ENCODE assay signal across 8 cellular contexts in genomic region chr11:121655481-121656332, GRCh38.
DNase-seq lines count a peak whose midpoint lies in the region; FAIRE-seq and TF ChIP-seq lines count a peak whose summit lies in the region.

No MANE protein-coding gene starts in this region.

- no peak for TF ChIP-seq POLR2A in H54 (IDR thresholded peaks at IDR 0.05; ENCODE audit: low read depth, low read length)

- DNase-seq in ELR (ENCODE audit: low read depth) (peak; percentile 94), H54 (ENCODE audit: insufficient read length, low spot score) (peak; percentile 56), LoVo (ENCODE audit: low spot score) (peak; percentile 81), SK-N-DZ (ENCODE audit: low spot score) (peak; percentile 82), germinal center (ENCODE audit: low spot score) (peak; percentile 85), non-pigmented ciliary epithelial cell (ENCODE audit: low read depth) (peak; percentile 93), superior temporal gyrus (ENCODE audit: extremely low spot score) (peak; percentile 93)
- DNase-seq in activated naive CD4-positive, alpha-beta T cell treated with anti-CD3 and anti-CD28 coated beads, Interleukin-2, amount 50 U/mL, for 16 hours: peak; percentile 81

- peak; percentile 75 for FAIRE-seq in H54 (lab: Jason Lieb, UNC)

Comparison
In these comparisons a context has a peak if more than half of its experiments do, and no peak if none do; other contexts are left out.
1. Peak in every context shown above with its lines: DNase-seq.